Comparison of ENCODE assay signal across 8 cellular contexts in the genomic region with DNA sequence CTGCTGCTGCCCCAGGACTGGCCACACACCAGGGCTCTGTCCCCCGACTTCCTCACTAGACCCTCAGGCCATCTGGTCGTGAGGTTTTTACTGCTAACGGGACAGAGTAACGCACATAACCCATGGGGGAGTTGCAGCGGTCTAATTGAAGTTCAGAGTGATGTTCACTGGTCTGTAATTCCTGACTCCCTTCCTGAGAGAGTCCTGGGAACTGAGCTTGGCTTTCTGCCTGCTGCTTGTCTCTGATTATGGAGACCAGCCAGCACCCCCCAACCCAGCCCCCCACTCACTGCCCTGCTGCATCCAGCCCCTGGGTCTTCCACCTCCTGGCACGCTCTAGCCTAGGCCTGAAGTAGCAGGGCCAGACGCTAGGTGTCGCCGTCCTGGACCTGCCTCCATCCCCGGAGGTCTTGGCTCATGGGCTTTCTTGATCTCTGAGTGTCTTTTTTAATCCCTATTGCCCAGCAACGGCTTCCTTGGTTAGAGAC.
DNase-seq lines count a peak whose midpoint lies in the region; ATAC-seq and TF ChIP-seq lines count a peak whose summit lies in the region.

No MANE protein-coding gene starts in this region.

- H4K20me1 ChIP-seq in SU-DHL-6 (ENCODE audit: low read depth, low read length): no peaks in the 10 kb centered on the region

- H3K4me1 ChIP-seq in Caco-2: peaks cover 32% of the 10 kb centered on the region

- peak overlapping the region; percentile 58 for H3K9ac ChIP-seq in SU-DHL-6 (ENCODE audit: low read length)

- POLR2A ChIA-PET in Caco-2 (lab: Charles Lee): no interaction called here

- H3K9me3 ChIP-seq in SU-DHL-6 (ENCODE audit: insufficient read depth, low read length) (no peaks in the 10 kb centered on the region), Caco-2 (no peaks in the 10 kb centered on the region)

- H3K4me1 Mint-ChIP-seq in Caco-2 (ENCODE audit: low read depth, unreplicated experiment): peaks cover 32% of the 10 kb centered on the region

- no TSS peak for BruUV-seq in Caco-2 (replicated peaks; lab: Mats Ljungman, UMichigan)

- no peak overlapping the region for H3K27ac Mint-ChIP-seq in Caco-2 (ENCODE audit: unreplicated experiment)

- H3K27me3 ChIP-seq in H7 (ENCODE audit: control insufficient read depth, insufficient read depth, low read length) (no peaks in the 10 kb centered on the region), SU-DHL-6 (ENCODE audit: low read length) (no peaks in the 10 kb centered on the region), Caco-2 (replicated peaks; ENCODE audit: control insufficient read depth, insufficient read depth, low read length) (no peaks in the 10 kb centered on the region)

- H3K36me3 ChIP-seq in H7 (replicated peaks; ENCODE audit: control insufficient read depth, insufficient read depth, low read length): no peaks in the 10 kb centered on the region
- H3K36me3 ChIP-seq in SU-DHL-6 (ENCODE audit: low read length): no peaks in the 10 kb centered on the region
- H3K36me3 ChIP-seq in Caco-2 (ENCODE audit: control insufficient read depth, insufficient read depth, low read length): peaks cover 2% of the 10 kb centered on the region; the same call in 1 of the 2 replicates

- H3K36me3 Mint-ChIP-seq in Caco-2 (ENCODE audit: insufficient read depth, unreplicated experiment): peaks cover 46% of the 10 kb centered on the region

- intact Hi-C loops in sciatic nerve (cut with DNase I) (no loop called here), Caco-2 (cut with micrococcal nuclease; ENCODE audit: unreplicated experiment) (no loop called here)

- peak overlapping the region; percentile 75 for H3K4me2 ChIP-seq in SU-DHL-6 (ENCODE audit: low read depth, low read length, poor library complexity, severe bottlenecking)

- DNase-seq in DMS 273 treated with DMSO at 0.1 percent for 48 hours (lab: John Stamatoyannopoulos, UW) (peak; percentile 42), H7 (peak; percentile 86), fibroblast of mammary gland (ENCODE audit: low read depth) (peak; percentile 22), putamen (ENCODE audit: low spot score) (peak; percentile 38), sciatic nerve (ENCODE audit: low spot score) (no peak), Kasumi-1 (lab: John Stamatoyannopoulos, UW) (no peak), Caco-2 (no peak)

- no peak for ATAC-seq in sciatic nerve

- H3K4me3 ChIP-seq in H7 (ENCODE audit: insufficient read depth, low read depth, low read length) (no peak overlapping the region), SU-DHL-6 (ENCODE audit: insufficient read depth, low read length, poor library complexity, severe bottlenecking) (peak overlapping the region; percentile 41), fibroblast of mammary gland (ENCODE audit: control insufficient read depth, low read depth, low read length) (no peak overlapping the region), Caco-2 (ENCODE audit: low read depth, low read length) (no peak overlapping the region)

- H3K4me3 Mint-ChIP-seq in Caco-2 (ENCODE audit: unreplicated experiment): no peak overlapping the region

- no peaks in the 10 kb centered on the region for H3K27me3 Mint-ChIP-seq in Caco-2 (ENCODE audit: insufficient read depth, unreplicated experiment)

- peak overlapping the region; percentile 95 for H3K27ac ChIP-seq in SU-DHL-6 (ENCODE audit: low read depth, low read length)

- CTCF ChIA-PET in Caco-2 (lab: Charles Lee): interaction anchor here (0.6 kb wide), 2 partner anchors 9 to 47 kb away, joined by 3 to 4 read pairs; no protein-coding TSS in a partner anchor

- H3K9me2 ChIP-seq in SU-DHL-6 (replicated peaks; ENCODE audit: insufficient read depth, low read length): no peaks in the 10 kb centered on the region

- H3F3A ChIP-seq in SU-DHL-6 (ENCODE audit: insufficient read depth): peaks cover 15% of the 10 kb centered on the region

- no peak overlapping the region for H2AFZ ChIP-seq in SU-DHL-6 (ENCODE audit: low read depth, low read length, severe bottlenecking)

- peaks cover 18% of the 10 kb centered on the region; the same call in 1 of the 2 replicates for H3K79me2 ChIP-seq in SU-DHL-6 (ENCODE audit: insufficient read depth, low read length)

- TF ChIP-seq CTCF in SU-DHL-6 (IDR thresholded peaks at IDR 0.05; ENCODE audit: insufficient read depth, low read length, poor library complexity, severe bottlenecking): peak; percentile 91
- TF ChIP-seq CTCF in fibroblast of mammary gland (conservative IDR thresholded peaks at IDR 0.05; ENCODE audit: control insufficient read depth, insufficient read depth, low read depth, low read length): peak; percentile 50
- TF ChIP-seq CTCF in Caco-2 (IDR thresholded peaks at IDR 0.05; ENCODE audit: insufficient read depth in 1 of 2, low read depth in 1 of 2, low read length in 1 of 2, severe bottlenecking in 1 of 2, unreplicated experiment in 1 of 2): no peak

- H3K9me3 Mint-ChIP-seq in Caco-2 (ENCODE audit: unreplicated experiment): no peaks in the 10 kb centered on the region

Comparison
In these comparisons a context has a peak if more than half of its experiments do, and no peak if none do; other contexts are left out.
1. DNase-seq: peak in DMS 273 treated with DMSO at 0.1 percent for 48 hours (single experiment), H7 (single experiment), fibroblast of mammary gland (single experiment) and putamen (single experiment); none in sciatic nerve (single experiment), Kasumi-1 (0 of 2) and Caco-2 (0 of 2).
2. CTCF ChIP-seq: peak in SU-DHL-6 (single experiment) and fibroblast of mammary gland (single experiment); none in Caco-2 (0 of 2).